ENCODE assay signal across 13 cellular contexts in the genomic region with DNA sequence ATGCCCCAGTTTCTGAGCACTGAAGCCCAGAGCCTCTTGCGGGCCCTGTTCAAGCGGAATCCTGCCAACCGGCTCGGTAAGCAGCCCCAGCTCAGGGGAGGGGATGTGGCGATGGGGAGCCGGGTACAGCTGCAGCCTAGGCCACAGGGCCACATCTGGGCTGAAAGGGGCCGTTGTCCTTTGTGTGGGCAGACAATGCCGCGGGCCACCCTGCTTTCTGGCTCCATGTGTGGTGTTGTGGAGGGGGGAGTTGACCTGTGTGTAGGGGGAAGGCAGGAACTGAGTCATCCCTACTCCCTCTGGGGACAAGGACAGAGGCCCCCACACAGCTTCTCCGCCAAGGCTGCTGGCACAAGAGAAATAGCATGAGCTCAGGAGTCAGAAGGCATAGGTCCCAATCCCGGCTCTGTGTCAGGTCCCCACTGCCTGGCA. TPM values are rescaled to one million over a fixed set of nuclear protein-coding genes. Genes with fewer than 3 reads are reported as not detected.
A peak's percentile ranks its signal among the peaks of the same experiment; 100 is the strongest.
DNase-seq lines count a peak whose midpoint lies in the region; ATAC-seq and TF ChIP-seq lines count a peak whose summit lies in the region.
"Had no signal": no experiment of that assay in that cellular context is flagged by ENCODE, and none has a peak within 500 bp of the region (broad histone marks: within the 10 kb centered on the region; RNA-seq: fewer than 3 reads in every experiment).

No MANE protein-coding gene starts in this region.

- H3K27me3 ChIP-seq in HL-60 (ENCODE audit: insufficient read depth, poor library complexity, severe bottlenecking) (no peaks in the 10 kb centered on the region), neural progenitor cell (no peaks in the 10 kb centered on the region)
- H3K27me3 ChIP-seq: body of pancreas had no signal

- no peaks in the 10 kb centered on the region for H3K36me3 ChIP-seq in neural progenitor cell

- no peaks in the 10 kb centered on the region for H3K9me3 ChIP-seq in neural progenitor cell (ENCODE audit: low read depth)
- H3K9me3 ChIP-seq: body of pancreas, psoas muscle had no signal

- ATAC-seq in HG03571 (IDR thresholded peaks at IDR 0.05; ENCODE audit: unreplicated experiment) (no peak), GM21737 (IDR thresholded peaks at IDR 0.05; ENCODE audit: unreplicated experiment) (no peak)
- ATAC-seq: body of pancreas, psoas muscle had no signal

- H3K9ac ChIP-seq in neural progenitor cell, result no peak overlapping the region

- H3K79me2 ChIP-seq in neural progenitor cell (ENCODE audit: low read depth), result no peaks in the 10 kb centered on the region

- H3K27me3 Mint-ChIP-seq in neural progenitor cell (ENCODE audit: insufficient read depth, low read depth), result peaks cover 5% of the 10 kb centered on the region

- peaks cover 8% of the 10 kb centered on the region for H3K4me1 Mint-ChIP-seq in neural progenitor cell

- H3K9me3 Mint-ChIP-seq in neural progenitor cell, result no peaks in the 10 kb centered on the region

- H3K4me2 ChIP-seq in neural progenitor cell, result no peak overlapping the region

- POLR2A ChIA-PET in RWPE1 (lab: Yijun Ruan, JAX; ENCODE audit: low non-redundant PET), result no interaction called here

- H3K4me3 Mint-ChIP-seq in neural progenitor cell, result no peak overlapping the region

- no peaks in the 10 kb centered on the region for H3K4me1 ChIP-seq in neural progenitor cell
- H3K4me1 ChIP-seq: body of pancreas, psoas muscle had no signal

- peaks cover 15% of the 10 kb centered on the region for H3K36me3 Mint-ChIP-seq in neural progenitor cell

- H3K27ac ChIP-seq in HL-60 (replicated peaks), result peak overlapping the region; percentile 30
- peak overlapping the region; percentile 39 for H3K27ac ChIP-seq in RWPE1
- no peak overlapping the region for H3K27ac ChIP-seq in neural progenitor cell
- H3K27ac ChIP-seq: body of pancreas, psoas muscle, VCaP had no signal

- H4K20me1 ChIP-seq in neural progenitor cell (ENCODE audit: low read depth), result no peaks in the 10 kb centered on the region

- CTCF ChIA-PET in RWPE1 (lab: Yijun Ruan, JAX), result interaction anchor here (1.7 kb wide), 1 partner anchor 46 kb away, joined by 7 read pairs; no protein-coding TSS in a partner anchor

- no peak overlapping the region for H3K27ac Mint-ChIP-seq in neural progenitor cell

- no peak overlapping the region for H2AFZ ChIP-seq in neural progenitor cell (replicated peaks)

- H3K4me3 ChIP-seq in HL-60 (replicated peaks; ENCODE audit: insufficient read depth, low read length) (no peak overlapping the region), neural progenitor cell (no peak overlapping the region)
- H3K4me3 ChIP-seq: body of pancreas, psoas muscle had no signal

- H3F3A ChIP-seq in neural progenitor cell (ENCODE audit: low read depth), result no peaks in the 10 kb centered on the region

- DNase-seq in HL-60 (ENCODE audit: low read depth in 1 of 2, low spot score in 1 of 2) (peak in 1 of 2 experiments; percentile 16), RWPE1 (ENCODE audit: low spot score) (no peak), foreskin melanocyte (peak; percentile 44), putamen (ENCODE audit: low spot score) (peak; percentile 98), SHP77 (lab: John Stamatoyannopoulos, UW) (no peak), neural progenitor cell (ENCODE audit: low spot score) (no peak)
- DNase-seq: activated T-cell treated with anti-CD3 and anti-CD28 coated beads for 4 hours, body of pancreas, NCI-H510A treated with DMSO at 0.1 percent for 48 hours had no signal

- TF ChIP-seq CTCF in HL-60 (IDR thresholded peaks at IDR 0.05; ENCODE audit: insufficient read depth, low read length), result no peak
- no peak for TF ChIP-seq CTCF in RWPE1 (conservative IDR thresholded peaks at IDR 0.05; ENCODE audit: low read depth)
- TF ChIP-seq CTCF in neural progenitor cell (IDR thresholded peaks at IDR 0.05), result no peak

RNA-seq across cellular contexts. Expression of a gene that starts 26.0 kb away (rescaled TPM):
- total RNA-seq in neural progenitor cell (ENCODE audit: low replicate concordance), result 18.7 and 43.9 TPM in 2 replicates

Comparison
In these comparisons a context has a peak if more than half of its experiments do, and no peak if none do; other contexts are left out.
1. DNase-seq: peak in foreskin melanocyte (single experiment) and putamen (single experiment); none in RWPE1 (single experiment), SHP77 (0 of 2) and neural progenitor cell (single experiment).